ENCODE assay signal across 30 cellular contexts in genomic region chr5:174668349-174668748, GRCh38. TPM values are rescaled to one million over a fixed set of nuclear protein-coding genes. Genes with fewer than 3 reads are reported as not detected.
"Had no signal": no experiment of that assay in that cellular context is flagged by ENCODE, and none has a peak within 500 bp of the region (broad histone marks: within the 10 kb centered on the region; RNA-seq: fewer than 3 reads in every experiment).

No MANE protein-coding gene starts in this region.

- H3K4me1 Mint-ChIP-seq: stimulated activated effector memory CD8-positive, alpha-beta T cell treated with anti-CD3 and anti-CD28 coated beads, Interleukin-12 subunit alpha, Interleukin-12 subunit beta, amount 100 ng/mL, for 72 hours; stimulated activated memory B cell treated with anti-CD40 and anti-IgM and Interleukin-4, amounts not matched to agents 10 μg/mL and 1 μg/mL and 100 μg/mL, for 72 hours; stimulated activated naive B cell treated with anti-CD40 and anti-IgM and Interleukin-4, amounts not matched to agents 10 μg/mL and 1 μg/mL and 100 μg/mL, for 72 hours; stimulated activated naive CD8-positive, alpha-beta T cell treated with anti-CD3 and anti-CD28 coated beads, Interleukin-15, amount 100 ng/mL, for 72 hours had no signal

- ATAC-seq: stimulated activated effector memory CD8-positive, alpha-beta T cell treated with anti-CD3 and anti-CD28 coated beads, Interleukin-12 subunit alpha, Interleukin-12 subunit beta, amount 100 ng/mL, for 72 hours; stimulated activated memory B cell treated with anti-CD40 and anti-IgM and Interleukin-4, amounts not matched to agents 10 μg/mL and 1 μg/mL and 100 μg/mL, for 72 hours; stimulated activated naive B cell treated with anti-CD40 and anti-IgM and Interleukin-4, amounts not matched to agents 10 μg/mL and 1 μg/mL and 100 μg/mL, for 72 hours; stimulated activated naive CD8-positive, alpha-beta T cell treated with anti-CD3 and anti-CD28 coated beads, Interleukin-15, amount 100 ng/mL, for 72 hours; stimulated activated naive CD8-positive, alpha-beta T cell treated with anti-CD3 and anti-CD28 coated beads, Interleukin-15, Interleukin-2, amounts not matched to agents 100 U/mL and 50 U/mL, for 24 hours; upper lobe of right lung had no signal

- H3K27ac ChIP-seq: stomach, suprapubic skin, testis, thoracic aorta, thyroid gland, tibial artery, tibial nerve, transverse colon, upper lobe of left lung, upper lobe of right lung, uterus, vagina had no signal

- FAIRE-seq: urothelium cell line had no signal

- H3K36me3 Mint-ChIP-seq: stimulated activated effector memory CD8-positive, alpha-beta T cell treated with anti-CD3 and anti-CD28 coated beads, Interleukin-12 subunit alpha, Interleukin-12 subunit beta, amount 100 ng/mL, for 72 hours; stimulated activated memory B cell treated with anti-CD40 and anti-IgM and Interleukin-4, amounts not matched to agents 10 μg/mL and 1 μg/mL and 100 μg/mL, for 72 hours; stimulated activated naive B cell treated with anti-CD40 and anti-IgM and Interleukin-4, amounts not matched to agents 10 μg/mL and 1 μg/mL and 100 μg/mL, for 72 hours; type B pancreatic cell had no signal

- H3K27ac Mint-ChIP-seq: stimulated activated effector memory CD8-positive, alpha-beta T cell treated with anti-CD3 and anti-CD28 coated beads, Interleukin-12 subunit alpha, Interleukin-12 subunit beta, amount 100 ng/mL, for 72 hours; stimulated activated memory B cell treated with anti-CD40 and anti-IgM and Interleukin-4, amounts not matched to agents 10 μg/mL and 1 μg/mL and 100 μg/mL, for 72 hours; stimulated activated naive B cell treated with anti-CD40 and anti-IgM and Interleukin-4, amounts not matched to agents 10 μg/mL and 1 μg/mL and 100 μg/mL, for 72 hours; stimulated activated naive CD8-positive, alpha-beta T cell treated with anti-CD3 and anti-CD28 coated beads, Interleukin-15, amount 100 ng/mL, for 72 hours; stimulated activated naive CD8-positive, alpha-beta T cell treated with anti-CD3 and anti-CD28 coated beads, Interleukin-15, Interleukin-2, amounts not matched to agents 100 ng/mL and 50 ng/mL, for 24 hours; type B pancreatic cell had no signal

- DNase-seq: stimulated activated CD4-positive, alpha-beta T cell treated with anti-CD3 and anti-CD28 coated beads, Interleukin-2, amount 100 ng/mL, for 48 hours; stimulated activated CD4-positive, alpha-beta T cell treated with anti-CD3 and anti-CD28 coated beads, Interleukin-4, amount 100 ng/mL, for 1 hour; stimulated activated CD4-positive, alpha-beta T cell treated with anti-CD3 and anti-CD28 coated beads, Interleukin-4, amount 100 ng/mL, for 24 hours; stimulated activated CD4-positive, alpha-beta T cell treated with anti-CD3 and anti-CD28 coated beads, Interleukin-4, amount 100 ng/mL, for 4 hours; stimulated activated CD8-positive, alpha-beta memory T cell treated with anti-CD3 and anti-CD28 coated beads, Interleukin-4, amount 100 ng/mL, for 48 hours; stimulated activated naive B cell treated with anti-CD40 and anti-IgM and Interleukin-4, amounts not matched to agents 10 μg/mL and 1 μg/mL and 100 μg/mL, for 72 hours; stimulated activated naive CD4-positive, alpha-beta T cell; stimulated activated naive CD4-positive, alpha-beta T cell treated with Interleukin-2 at 50 U/mL for 16 hours; stimulated activated naive CD8-positive, alpha-beta T cell treated with anti-CD3 and anti-CD28 coated beads, Interleukin-15, amount 100 ng/mL, for 72 hours; stimulated activated naive CD8-positive, alpha-beta T cell treated with anti-CD3 and anti-CD28 coated beads, Interleukin-15, Interleukin-2, amounts not matched to agents 100 U/mL and 50 U/mL, for 24 hours; stomach; substantia nigra; testis; thyroid gland; tibial artery; transverse colon; trophoblast cell; upper lobe of left lung; upper lobe of right lung; uterus had no signal

- H3K27me3 ChIP-seq: stomach, suprapubic skin, testis, thyroid gland, tibial artery, tibial nerve, transverse colon, upper lobe of left lung, uterus, vagina had no signal

- H3K9me3 ChIP-seq: testis, thoracic aorta, thyroid gland, tibial artery, transverse colon, upper lobe of left lung, upper lobe of right lung, uterus, vagina had no signal

- H3K4me3 ChIP-seq: stomach, suprapubic skin, testis, thoracic aorta, thyroid gland, tibial artery, tibial nerve, transverse colon, upper lobe of left lung, upper lobe of right lung, uterus, vagina had no signal

- H3K36me3 ChIP-seq: stomach, suprapubic skin, thoracic aorta, thyroid gland, tibial artery, tibial nerve, transverse colon, upper lobe of left lung, upper lobe of right lung, uterus, vagina had no signal

- H3K27me3 Mint-ChIP-seq: stimulated activated naive B cell treated with anti-CD40 and anti-IgM and Interleukin-4, amounts not matched to agents 10 μg/mL and 1 μg/mL and 100 μg/mL, for 72 hours; stimulated activated naive CD8-positive, alpha-beta T cell treated with anti-CD3 and anti-CD28 coated beads, Interleukin-15, amount 100 ng/mL, for 72 hours; stimulated activated naive CD8-positive, alpha-beta T cell treated with anti-CD3 and anti-CD28 coated beads, Interleukin-15, Interleukin-2, amounts not matched to agents 100 ng/mL and 50 ng/mL, for 24 hours had no signal

- H3K4me3 Mint-ChIP-seq: stimulated activated effector memory CD8-positive, alpha-beta T cell treated with anti-CD3 and anti-CD28 coated beads, Interleukin-12 subunit alpha, Interleukin-12 subunit beta, amount 100 ng/mL, for 72 hours; stimulated activated memory B cell treated with anti-CD40 and anti-IgM and Interleukin-4, amounts not matched to agents 10 μg/mL and 1 μg/mL and 100 μg/mL, for 72 hours; stimulated activated naive B cell treated with anti-CD40 and anti-IgM and Interleukin-4, amounts not matched to agents 10 μg/mL and 1 μg/mL and 100 μg/mL, for 72 hours; stimulated activated naive CD8-positive, alpha-beta T cell treated with anti-CD3 and anti-CD28 coated beads, Interleukin-15, amount 100 ng/mL, for 72 hours; stimulated activated naive CD8-positive, alpha-beta T cell treated with anti-CD3 and anti-CD28 coated beads, Interleukin-15, Interleukin-2, amounts not matched to agents 100 ng/mL and 50 ng/mL, for 24 hours; type B pancreatic cell had no signal

- H3K4me1 ChIP-seq: stomach, suprapubic skin, testis, thyroid gland, tibial artery, tibial nerve, transverse colon, upper lobe of left lung, upper lobe of right lung, uterus, vagina had no signal

RNA-seq across cellular contexts. Expression of gene MSX2, which starts 56.0 kb away (rescaled TPM):
- total RNA-seq: temporal lobe had no signal
